Comparison of ENCODE assay signal across 2 cellular contexts in genomic region chr10:127039435-127039834, GRCh38.
TF ChIP-seq lines count a peak whose summit lies in the region.

No MANE protein-coding gene starts in this region.

TF ChIP-seq in IMR-90, 13 proteins besides CTCF, POLR2A, EP300 and RAD21 (continued from another document):
- no peak for TF ChIP-seq FOS (IDR thresholded peaks at IDR 0.05; ENCODE audit: low read depth, low read length)
- no peak for TF ChIP-seq MXI1 (IDR thresholded peaks at IDR 0.05; ENCODE audit: borderline replicate concordance, low read depth, low read length)
- no peak for TF ChIP-seq CEBPB (IDR thresholded peaks at IDR 0.05; ENCODE audit: low read depth, low read length)
- no peak for TF ChIP-seq MAZ (IDR thresholded peaks at IDR 0.05; ENCODE audit: borderline replicate concordance, low read depth, low read length)
- TF ChIP-seq ELK1 (IDR thresholded peaks at IDR 0.05; ENCODE audit: borderline replicate concordance, low read depth, low read length) = no peak
- TF ChIP-seq RFX5 (IDR thresholded peaks at IDR 0.05; ENCODE audit: low read depth, low read length) = no peak
- no peak for TF ChIP-seq CHD1 (IDR thresholded peaks at IDR 0.05; ENCODE audit: low read depth, low read length)
- TF ChIP-seq SMC3 (IDR thresholded peaks at IDR 0.05; ENCODE audit: low read depth, low read length) = no peak
- no peak for TF ChIP-seq RCOR1 (IDR thresholded peaks at IDR 0.05; ENCODE audit: insufficient replicate concordance, low read length)
- no peak for TF ChIP-seq USF2 (IDR thresholded peaks at IDR 0.05; ENCODE audit: low read depth, low read length)

TF ChIP-seq in WTC11, 78 proteins besides CTCF, POLR2A, EP300 and RAD21 (continued from another document):
- no peak for TF ChIP-seq ZNF281 (CRISPR knock-in tag; IDR thresholded peaks at IDR 0.05)
- TF ChIP-seq, protein P1, sequence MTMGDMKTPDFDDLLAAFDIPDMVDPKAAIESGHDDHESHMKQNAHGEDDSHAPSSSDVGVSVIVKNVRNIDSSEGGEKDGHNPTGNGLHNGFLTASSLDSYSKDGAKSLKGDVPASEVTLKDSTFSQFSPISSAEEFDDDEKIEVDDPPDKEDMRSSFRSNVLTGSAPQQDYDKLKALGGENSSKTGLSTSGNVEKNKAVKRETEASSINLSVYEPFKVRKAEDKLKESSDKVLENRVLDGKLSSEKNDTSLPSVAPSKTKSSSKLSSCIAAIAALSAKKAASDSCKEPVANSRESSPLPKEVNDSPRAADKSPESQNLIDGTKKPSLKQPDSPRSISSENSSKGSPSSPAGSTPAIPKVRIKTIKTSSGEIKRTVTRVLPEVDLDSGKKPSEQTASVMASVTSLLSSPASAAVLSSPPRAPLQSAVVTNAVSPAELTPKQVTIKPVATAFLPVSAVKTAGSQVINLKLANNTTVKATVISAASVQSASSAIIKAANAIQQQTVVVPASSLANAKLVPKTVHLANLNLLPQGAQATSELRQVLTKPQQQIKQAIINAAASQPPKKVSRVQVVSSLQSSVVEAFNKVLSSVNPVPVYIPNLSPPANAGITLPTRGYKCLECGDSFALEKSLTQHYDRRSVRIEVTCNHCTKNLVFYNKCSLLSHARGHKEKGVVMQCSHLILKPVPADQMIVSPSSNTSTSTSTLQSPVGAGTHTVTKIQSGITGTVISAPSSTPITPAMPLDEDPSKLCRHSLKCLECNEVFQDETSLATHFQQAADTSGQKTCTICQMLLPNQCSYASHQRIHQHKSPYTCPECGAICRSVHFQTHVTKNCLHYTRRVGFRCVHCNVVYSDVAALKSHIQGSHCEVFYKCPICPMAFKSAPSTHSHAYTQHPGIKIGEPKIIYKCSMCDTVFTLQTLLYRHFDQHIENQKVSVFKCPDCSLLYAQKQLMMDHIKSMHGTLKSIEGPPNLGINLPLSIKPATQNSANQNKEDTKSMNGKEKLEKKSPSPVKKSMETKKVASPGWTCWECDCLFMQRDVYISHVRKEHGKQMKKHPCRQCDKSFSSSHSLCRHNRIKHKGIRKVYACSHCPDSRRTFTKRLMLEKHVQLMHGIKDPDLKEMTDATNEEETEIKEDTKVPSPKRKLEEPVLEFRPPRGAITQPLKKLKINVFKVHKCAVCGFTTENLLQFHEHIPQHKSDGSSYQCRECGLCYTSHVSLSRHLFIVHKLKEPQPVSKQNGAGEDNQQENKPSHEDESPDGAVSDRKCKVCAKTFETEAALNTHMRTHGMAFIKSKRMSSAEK (CRISPR knock-in tag; IDR thresholded peaks at IDR 0.05; ENCODE audit: borderline replicate concordance) = no peak
- TF ChIP-seq E2F5 (CRISPR knock-in tag; IDR thresholded peaks at IDR 0.05) = no peak
